24 cellular contexts compared by ENCODE assay signal in genomic region chr17:12911241-12911640, GRCh38.
"Had no signal": no experiment of that assay in that cellular context is flagged by ENCODE, and none has a peak within 500 bp of the region (broad histone marks: within the 10 kb centered on the region; RNA-seq: fewer than 3 reads in every experiment).

No MANE protein-coding gene starts in this region.

- DNase-seq: colonic mucosa; effector CD8-positive, alpha-beta T cell; endodermal cell; kidney; mesenchymal stem cell; mucosa of descending colon; naive B cell; pancreas; retina; right lobe of liver; small intestine; stimulated activated CD4-positive, alpha-beta T cell treated with anti-CD3 and anti-CD28 coated beads, Interleukin-15, amount 100 ng/mL, for 24 hours; stimulated activated CD4-positive, alpha-beta T cell treated with anti-CD3 and anti-CD28 coated beads, Interleukin-2, amount 100 ng/mL, for 48 hours; stimulated activated naive B cell treated with anti-CD40 and anti-IgM and Interleukin-4, amounts not matched to agents 10 μg/mL and 1 μg/mL and 100 μg/mL, for 72 hours; transverse colon had no signal

- H3K9me3 ChIP-seq: colonic mucosa, mucosa of descending colon, neutrophil, pancreas, right lobe of liver, transverse colon, vagina had no signal

- H3K27ac Mint-ChIP-seq: dendritic cell treated with granulocyte-macrophage colony-stimulating factor and Interleukin-4, amounts not matched to agents 40 ng/mL and 50 ng/mL, for 4 days; endodermal cell; mesothelial cell of epicardium; naive B cell; natural killer cell treated with Interleukin-12 subunit alpha and Interleukin-12 subunit beta and Interleukin-15 and Interleukin-18, amount 100 ng/mL, for 72 hours; stimulated activated naive B cell treated with anti-CD40 and anti-IgM and Interleukin-4, amounts not matched to agents 10 μg/mL and 1 μg/mL and 100 μg/mL, for 72 hours; stimulated activated naive CD8-positive, alpha-beta T cell treated with anti-CD3 and anti-CD28 coated beads, Interleukin-15, Interleukin-2, amounts not matched to agents 100 ng/mL and 50 ng/mL, for 24 hours had no signal

- H3K36me3 Mint-ChIP-seq: naive B cell; natural killer cell treated with Interleukin-12 subunit alpha and Interleukin-12 subunit beta and Interleukin-15 and Interleukin-18, amount 100 ng/mL, for 72 hours had no signal

- H3K4me3 ChIP-seq: colonic mucosa, lung, mucosa of descending colon, pancreas, right lobe of liver, transverse colon, vagina had no signal

- H3K27ac ChIP-seq: colonic mucosa, epithelial cell of prostate, neutrophil, pancreas, right lobe of liver, transverse colon, vagina had no signal

- H3K27me3 Mint-ChIP-seq: dendritic cell treated with granulocyte-macrophage colony-stimulating factor and Interleukin-4, amounts not matched to agents 40 ng/mL and 50 ng/mL, for 4 days had no signal

- H3K4me1 ChIP-seq: colonic mucosa, pancreas, right lobe of liver, transverse colon, vagina had no signal

- H3K27me3 ChIP-seq: colonic mucosa, neutrophil, pancreas, right lobe of liver, transverse colon, vagina had no signal

- H3K4me1 Mint-ChIP-seq: naive B cell; stimulated activated naive B cell treated with anti-CD40 and anti-IgM and Interleukin-4, amounts not matched to agents 10 μg/mL and 1 μg/mL and 100 μg/mL, for 72 hours had no signal

- H3K36me3 ChIP-seq: colonic mucosa, neutrophil, pancreas, right lobe of liver, vagina had no signal

- H3K4me3 Mint-ChIP-seq: dendritic cell treated with granulocyte-macrophage colony-stimulating factor and Interleukin-4, amounts not matched to agents 40 ng/mL and 50 ng/mL, for 4 days; endodermal cell; mesothelial cell of epicardium; naive B cell; natural killer cell treated with Interleukin-12 subunit alpha and Interleukin-12 subunit beta and Interleukin-15 and Interleukin-18, amount 100 ng/mL, for 72 hours; neural crest cell; stimulated activated naive B cell treated with anti-CD40 and anti-IgM and Interleukin-4, amounts not matched to agents 10 μg/mL and 1 μg/mL and 100 μg/mL, for 72 hours; stimulated activated naive CD8-positive, alpha-beta T cell treated with anti-CD3 and anti-CD28 coated beads, Interleukin-15, Interleukin-2, amounts not matched to agents 100 ng/mL and 50 ng/mL, for 24 hours had no signal
